1 cellular context compared by ENCODE assay signal in the genomic region with DNA sequence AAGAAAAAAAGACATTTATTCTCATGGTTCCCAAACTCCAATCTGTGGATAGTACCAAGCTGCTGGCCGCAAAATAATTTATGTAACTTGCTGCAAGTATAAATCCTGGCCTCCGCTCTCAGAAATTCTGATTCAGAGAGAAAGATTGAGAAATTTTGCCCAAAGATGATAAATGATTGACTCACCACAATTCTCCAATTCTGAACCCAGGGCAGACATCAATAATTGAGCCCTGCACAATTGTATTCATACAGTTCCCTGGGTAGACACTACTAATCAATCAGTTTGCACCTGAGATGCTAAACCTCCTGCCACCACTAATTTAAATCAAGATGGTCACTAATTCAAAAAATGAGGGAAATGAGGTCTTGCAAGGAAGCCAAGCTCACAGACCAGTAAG.
A peak's percentile ranks its signal among the peaks of the same experiment; 100 is the strongest.
TF ChIP-seq lines count a peak whose summit lies in the region.

No MANE protein-coding gene starts in this region.

TF ChIP-seq in GM12878, 131 proteins besides CTCF, POLR2A, EP300 and RAD21:
- TF ChIP-seq, protein P1, sequence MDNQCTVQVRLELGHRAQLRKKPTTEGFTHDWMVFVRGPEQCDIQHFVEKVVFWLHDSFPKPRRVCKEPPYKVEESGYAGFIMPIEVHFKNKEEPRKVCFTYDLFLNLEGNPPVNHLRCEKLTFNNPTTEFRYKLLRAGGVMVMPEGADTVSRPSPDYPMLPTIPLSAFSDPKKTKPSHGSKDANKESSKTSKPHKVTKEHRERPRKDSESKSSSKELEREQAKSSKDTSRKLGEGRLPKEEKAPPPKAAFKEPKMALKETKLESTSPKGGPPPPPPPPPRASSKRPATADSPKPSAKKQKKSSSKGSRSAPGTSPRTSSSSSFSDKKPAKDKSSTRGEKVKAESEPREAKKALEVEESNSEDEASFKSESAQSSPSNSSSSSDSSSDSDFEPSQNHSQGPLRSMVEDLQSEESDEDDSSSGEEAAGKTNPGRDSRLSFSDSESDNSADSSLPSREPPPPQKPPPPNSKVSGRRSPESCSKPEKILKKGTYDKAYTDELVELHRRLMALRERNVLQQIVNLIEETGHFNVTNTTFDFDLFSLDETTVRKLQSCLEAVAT (IDR thresholded peaks at IDR 0.05) = peak; percentile 56; the same call in 1 of the 2 replicates
- no peak for TF ChIP-seq SREBF2 (IDR thresholded peaks at IDR 0.05; ENCODE audit: low read length)
TF ChIP-seq in GM12878: peak in this region for 1.
